10 cellular contexts compared by ENCODE assay signal in genomic region chr12:42587564-42588307, GRCh38. TPM values are rescaled to one million over a fixed set of nuclear protein-coding genes. Genes with fewer than 3 reads are reported as not detected.
DNase-seq lines count a peak whose midpoint lies in the region; ATAC-seq, FAIRE-seq and TF ChIP-seq lines count a peak whose summit lies in the region.
"Had no signal": no experiment of that assay in that cellular context is flagged by ENCODE, and none has a peak within 500 bp of the region (broad histone marks: within the 10 kb centered on the region; RNA-seq: fewer than 3 reads in every experiment).

No MANE protein-coding gene starts in this region.

- H3K9me3 Mint-ChIP-seq in CD4-positive, alpha-beta T cell = no peaks in the 10 kb centered on the region
- H3K9me3 Mint-ChIP-seq: T-helper 2 cell treated with Interferon-gamma antibody and Interleukin-4, amounts not matched to agents 5 μg/mL and 100 μg/mL, for 36 hours had no signal

- peak; percentile 48 for FAIRE-seq in H54 (lab: Jason Lieb, UNC)

- no peak overlapping the region for H3K4me3 Mint-ChIP-seq in CD4-positive, alpha-beta T cell

- H3K27me3 Mint-ChIP-seq in CD4-positive, alpha-beta T cell = peaks cover 77% of the 10 kb centered on the region

- CTCF ChIA-PET in CD4-positive, alpha-beta T cell (lab: Charles Lee) = no interaction called here

- peak overlapping the region; percentile 64 to 80 for H3K4me3 ChIP-seq in foreskin fibroblast (ENCODE audit: low read depth in 1 of 2, low read length in 2 of 2)
- peak overlapping the region; percentile 86 for H3K4me3 ChIP-seq in retinal pigment epithelial cell (ENCODE audit: low read length)

- H3K9me3 ChIP-seq in CD4-positive, alpha-beta T cell (ENCODE audit: control insufficient read depth, low read length) = no peaks in the 10 kb centered on the region
- H3K9me3 ChIP-seq: body of pancreas had no signal

- no peak for TF ChIP-seq POLR2A in H54 (IDR thresholded peaks at IDR 0.05; ENCODE audit: low read depth, low read length)

- intact Hi-C loops in CD4-positive, alpha-beta T cell (cut with DNase I, micrococcal nuclease) = no loop called here

- peaks cover 16% of the 10 kb centered on the region for H3K4me1 Mint-ChIP-seq in CD4-positive, alpha-beta T cell (ENCODE audit: low read depth)

- TF ChIP-seq CTCF in foreskin fibroblast (IDR thresholded peaks at IDR 0.05; ENCODE audit: low read depth, low read length) (no peak), retinal pigment epithelial cell (conservative IDR thresholded peaks at IDR 0.05; ENCODE audit: low read depth, low read length) (peak; percentile 8)
- no peak for TF ChIP-seq CTCF in CD4-positive, alpha-beta T cell (IDR thresholded peaks at IDR 0.05)

- H3K36me3 Mint-ChIP-seq in CD4-positive, alpha-beta T cell (ENCODE audit: low read depth) = no peaks in the 10 kb centered on the region

- no peak overlapping the region for H3K27ac ChIP-seq in CD4-positive, alpha-beta T cell (ENCODE audit: low read depth, low read length)

- ATAC-seq in HG03432 (IDR thresholded peaks at IDR 0.05; ENCODE audit: unreplicated experiment) = no peak
- no peak for ATAC-seq in CD4-positive, alpha-beta T cell (ENCODE audit: poor library complexity)
- ATAC-seq: body of pancreas had no signal

- POLR2A ChIA-PET in CD4-positive, alpha-beta T cell (lab: Charles Lee) = no interaction called here

- H3K27ac Mint-ChIP-seq in CD4-positive, alpha-beta T cell = no peak overlapping the region
- H3K27ac Mint-ChIP-seq: T-helper 2 cell treated with Interferon-gamma antibody and Interleukin-4, amounts not matched to agents 5 μg/mL and 100 μg/mL, for 36 hours had no signal

- H3K27me3 ChIP-seq in CD4-positive, alpha-beta T cell (ENCODE audit: control insufficient read depth, insufficient read depth, low read length) = peaks cover 68% of the 10 kb centered on the region
- H3K27me3 ChIP-seq: body of pancreas had no signal

- DNase-seq in H54 (ENCODE audit: insufficient read length, low spot score) (no peak), SHP77 (lab: John Stamatoyannopoulos, UW) (peak; percentile 6 to 32), foreskin fibroblast (peak in 1 of 2 donors; percentile 42), retinal pigment epithelial cell (ENCODE audit: low read depth) (no peak), DMS79 treated with DMSO at 0.1 percent for 48 hours (lab: John Stamatoyannopoulos, UW) (no peak)
- no peak for DNase-seq in CD4-positive, alpha-beta T cell
- DNase-seq in activated CD4-positive, CD25-positive, alpha-beta regulatory T cell treated with anti-CD3 and anti-CD28 coated beads, Interleukin-2, amount 50 U/mL, for 72 hours = no peak

RNA-seq across cellular contexts. Expression of gene PRICKLE1, which starts 1.8 kb away (rescaled TPM):
- total RNA-seq in CD4-positive, alpha-beta T cell = not detected

Comparison
In these comparisons a context has a peak if more than half of its experiments do, and no peak if none do; other contexts are left out.
1. DNase-seq: peak in SHP77 (2 of 2); none in H54 (single experiment), retinal pigment epithelial cell (single experiment), DMS79 treated with DMSO at 0.1 percent for 48 hours (single experiment), CD4-positive, alpha-beta T cell (0 of 10) and activated CD4-positive, CD25-positive, alpha-beta regulatory T cell treated with anti-CD3 and anti-CD28 coated beads, Interleukin-2, amount 50 U/mL, for 72 hours (single experiment).